ENCODE assay signal across 9 cellular contexts in the genomic region with DNA sequence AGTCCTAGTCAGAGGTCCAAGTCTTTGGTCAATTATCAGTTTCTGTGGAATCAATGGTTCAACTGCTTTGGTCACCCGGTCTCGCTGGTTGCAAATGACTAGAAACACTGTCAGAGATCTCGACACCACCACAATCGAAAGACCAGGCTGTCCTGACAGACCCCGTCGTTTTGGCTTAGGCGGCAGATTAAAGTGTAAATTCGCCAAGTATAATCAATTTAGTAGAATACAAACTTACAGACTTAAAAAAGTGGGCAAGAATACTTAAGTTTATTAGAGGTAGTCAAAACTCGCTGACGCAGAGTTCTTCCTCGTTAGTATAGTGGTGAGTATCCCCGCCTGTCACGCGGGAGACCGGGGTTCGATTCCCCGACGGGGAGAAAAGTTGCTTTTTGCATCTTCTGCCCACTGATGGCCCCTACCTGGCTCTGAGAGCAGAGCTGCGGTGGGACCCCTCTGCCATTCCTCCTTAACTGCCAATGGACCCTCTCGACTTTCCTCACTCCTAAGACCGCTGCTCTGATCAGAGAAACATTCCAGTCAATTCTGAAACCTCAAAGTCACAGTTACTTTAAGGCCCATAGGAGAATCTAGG. TPM values are rescaled to one million over a fixed set of nuclear protein-coding genes. Genes with fewer than 3 reads are reported as not detected.
A peak's percentile ranks its signal among the peaks of the same experiment; 100 is the strongest.
DNase-seq lines count a peak whose midpoint lies in the region; ATAC-seq, FAIRE-seq and TF ChIP-seq lines count a peak whose summit lies in the region.
"Had no signal": no experiment of that assay in that cellular context is flagged by ENCODE, and none has a peak within 500 bp of the region (broad histone marks: within the 10 kb centered on the region; RNA-seq: fewer than 3 reads in every experiment).

No MANE protein-coding gene starts in this region.

- H3K4me3 ChIP-seq in HAP-1 (peak overlapping the region; percentile 39), WERI-Rb-1 (ENCODE audit: low read depth, low read length) (peak overlapping the region; percentile 71), bronchial epithelial cell (ENCODE audit: low read depth, low read length) (peak overlapping the region; percentile 28), kidney (ENCODE audit: low read length in 2 of 2) (peak overlapping the region; percentile 59 to 70)

- FAIRE-seq in bronchial epithelial cell (lab: Jason Lieb, UNC) (no peak), kidney (lab: Jason Lieb, UNC) (no peak)
- FAIRE-seq: endometrium had no signal

- DNase-seq in DMS 273 (lab: John Stamatoyannopoulos, UW; ENCODE audit: unreplicated experiment) (peak; percentile 90), HAP-1 (ENCODE audit: low spot score in 2 of 2) (peak; percentile 62 to 88), NCI-H1930 (lab: John Stamatoyannopoulos, UW) (peak; percentile 29 to 71), WERI-Rb-1 (peak; percentile 84), bronchial epithelial cell (ENCODE audit: low read depth) (peak; percentile 69), kidney (peak; percentile 72)
- DNase-seq in stimulated activated CD4-positive, alpha-beta T cell treated with anti-CD3 and anti-CD28 coated beads, Interleukin-1b, Interleukin-23, amount 100 ng/mL, for 24 hours (ENCODE audit: low read depth in 4 of 4, low spot score in 1 of 4) = peak; percentile 62 to 85 (median 76)

- H3K9ac ChIP-seq in kidney (ENCODE audit: low read length in 2 of 2) = peak overlapping the region in 1 of 2 donors; percentile 10

- H3K27ac ChIP-seq in WERI-Rb-1 = no peak overlapping the region
- H3K27ac ChIP-seq in kidney (ENCODE audit: low read depth in 2 of 2, low read length in 2 of 2) = no peak overlapping the region

- ATAC-seq in HG03571 (IDR thresholded peaks at IDR 0.05; ENCODE audit: unreplicated experiment) = no peak

- no peaks in the 10 kb centered on the region for H3K4me1 ChIP-seq in HAP-1
- H3K4me1 ChIP-seq in kidney (ENCODE audit: control insufficient read depth in 1 of 2, insufficient read depth in 1 of 2, low read depth in 1 of 2, low read length in 2 of 2) = peaks cover 0 to 2% of the 10 kb centered on the region in 2 donors

- in situ Hi-C loops in HAP-1 (cut with MboI; ENCODE audit: low sequenced_read_pairs) = loop anchor here (25.0 kb wide), 1 partner anchor 316 kb away; no protein-coding TSS in a partner anchor

- H3K36me3 ChIP-seq in HAP-1 (replicated peaks) (no peaks in the 10 kb centered on the region), WERI-Rb-1 (no peaks in the 10 kb centered on the region), bronchial epithelial cell (ENCODE audit: control insufficient read depth, insufficient read depth, low read length) (no peaks in the 10 kb centered on the region), kidney (ENCODE audit: control insufficient read depth in 1 of 2, insufficient read depth in 2 of 2, low read length in 2 of 2) (no peaks in the 10 kb centered on the region)

- intact Hi-C loops in kidney (cut with DNase I) = no loop called here

- TF ChIP-seq CTCF in WERI-Rb-1 (IDR thresholded peaks at IDR 0.05; ENCODE audit: low read depth, low read length) (no peak), bronchial epithelial cell (IDR thresholded peaks at IDR 0.05; ENCODE audit: insufficient read depth, low read length, severe bottlenecking) (no peak), kidney (IDR thresholded peaks at IDR 0.05; ENCODE audit: borderline replicate concordance, extremely low read depth, insufficient read depth) (no peak)

- peaks cover 9% of the 10 kb centered on the region; the same call in 1 of the 2 replicates for H3K27me3 ChIP-seq in HAP-1 (ENCODE audit: low read depth)
- H3K27me3 ChIP-seq in WERI-Rb-1 (ENCODE audit: insufficient read depth, low read depth, severe bottlenecking) = peaks cover 43% of the 10 kb centered on the region
- no peaks in the 10 kb centered on the region for H3K27me3 ChIP-seq in bronchial epithelial cell (ENCODE audit: control insufficient read depth, insufficient read depth, low read length)

- 0 out of 2 replicates have a peak, but pooled peaks cover 3% of the 10 kb centered on the region for H3K9me3 ChIP-seq in HAP-1
- H3K9me3 ChIP-seq in WERI-Rb-1 (ENCODE audit: severe bottlenecking) = no peaks in the 10 kb centered on the region
- no peaks in the 10 kb centered on the region for H3K9me3 ChIP-seq in kidney (ENCODE audit: control insufficient read depth in 1 of 2, low read length in 2 of 2)

RNA-seq across cellular contexts. Expression of a gene that starts 30.6 kb away (rescaled TPM):
- 6.0 and 6.8 TPM in 2 replicates for total RNA-seq in bronchial epithelial cell
- total RNA-seq in kidney = 8.0 TPM
- 4.4 TPM for polyA plus RNA-seq in kidney (ENCODE audit: insufficient read depth, low read depth, low replicate concordance)
